In genomic region chr3:68057637-68058320, GRCh38 we compare ENCODE assay signal across 9 cellular contexts.
DNase-seq lines count a peak whose midpoint lies in the region; ATAC-seq and TF ChIP-seq lines count a peak whose summit lies in the region.
"Had no signal": no experiment of that assay in that cellular context is flagged by ENCODE, and none has a peak within 500 bp of the region (broad histone marks: within the 10 kb centered on the region; RNA-seq: fewer than 3 reads in every experiment).

No MANE protein-coding gene starts in this region.

- TF ChIP-seq CTCF in heart right ventricle (IDR thresholded peaks at IDR 0.05), result no peak

- H3K27me3 ChIP-seq in heart right ventricle, result peaks cover 0 to 3% (median 0%) of the 10 kb centered on the region in 7 donors

- no peaks in the 10 kb centered on the region for H3K36me3 Mint-ChIP-seq in activated T-helper 2 cell treated with anti-CD3 and anti-CD28 coated beads, Interferon-gamma antibody, Interleukin-2, Interleukin-4, amounts not matched to agents 10 μg/mL and 5 μg/mL and 100 μg/mL, durations not matched to agents 14 hours and 24 hours and 36 hours (ENCODE audit: low read depth)
- no peaks in the 10 kb centered on the region for H3K36me3 Mint-ChIP-seq in stimulated activated naive CD8-positive, alpha-beta T cell treated with anti-CD3 and anti-CD28 coated beads, Interleukin-15, Interleukin-2, amounts not matched to agents 100 ng/mL and 50 ng/mL, for 24 hours (ENCODE audit: low read depth)

- no peak overlapping the region for H3K4me3 ChIP-seq in heart right ventricle

- intact Hi-C loops in activated T-helper 2 cell treated with anti-CD3 and anti-CD28 coated beads, Interferon-gamma antibody, Interleukin-2, Interleukin-4, amounts not matched to agents 10 μg/mL and 5 μg/mL and 100 μg/mL, durations not matched to agents 14 hours and 24 hours and 36 hours (cut with micrococcal nuclease), result no loop called here
- intact Hi-C loops in heart right ventricle (cut with DNase I), result no loop called here

- no peaks in the 10 kb centered on the region for H3K4me1 ChIP-seq in heart right ventricle

- ATAC-seq in heart right ventricle, result no peak

- H3K9me3 ChIP-seq in heart right ventricle, result no peaks in the 10 kb centered on the region

- no peaks in the 10 kb centered on the region for H3K27me3 Mint-ChIP-seq in activated T-helper 2 cell treated with anti-CD3 and anti-CD28 coated beads, Interferon-gamma antibody, Interleukin-2, Interleukin-4, amounts not matched to agents 10 μg/mL and 5 μg/mL and 100 μg/mL, durations not matched to agents 14 hours and 24 hours and 36 hours (ENCODE audit: low read depth)
- H3K27me3 Mint-ChIP-seq in stimulated activated naive CD8-positive, alpha-beta T cell treated with anti-CD3 and anti-CD28 coated beads, Interleukin-15, Interleukin-2, amounts not matched to agents 100 ng/mL and 50 ng/mL, for 24 hours, result no peaks in the 10 kb centered on the region

- DNase-seq in activated CD4-positive, alpha-beta T cell treated with anti-CD3 and anti-CD28 coated beads for 48 hours, result peak; percentile 56
- peak; percentile 27 for DNase-seq in activated T-helper 2 cell treated with anti-CD3 and anti-CD28 coated beads, Interferon-gamma antibody, Interleukin-2, Interleukin-4, amounts not matched to agents 10 μg/mL and 5 μg/mL and 100 μg/mL, durations not matched to agents 14 hours and 24 hours and 36 hours (ENCODE audit: low spot score)
- DNase-seq in stimulated activated CD4-positive, alpha-beta T cell treated with anti-CD3 and anti-CD28 coated beads, Interleukin-15, amount 100 ng/mL, for 24 hours, result peak; percentile 59
- DNase-seq in anterior cingulate cortex (lab: John Stamatoyannopoulos, UW) (no peak), NCI-H526 (lab: John Stamatoyannopoulos, UW) (no peak), heart right ventricle (no peak)
- DNase-seq: DMS79 treated with DMSO at 0.1 percent for 48 hours, KBM-7 had no signal

- H3K36me3 ChIP-seq in heart right ventricle, result no peaks in the 10 kb centered on the region

- no peak overlapping the region for H3K27ac Mint-ChIP-seq in activated T-helper 2 cell treated with anti-CD3 and anti-CD28 coated beads, Interferon-gamma antibody, Interleukin-2, Interleukin-4, amounts not matched to agents 10 μg/mL and 5 μg/mL and 100 μg/mL, durations not matched to agents 14 hours and 24 hours and 36 hours
- H3K27ac Mint-ChIP-seq in stimulated activated naive CD8-positive, alpha-beta T cell treated with anti-CD3 and anti-CD28 coated beads, Interleukin-15, Interleukin-2, amounts not matched to agents 100 ng/mL and 50 ng/mL, for 24 hours, result peak overlapping the region; percentile 7

- peak overlapping the region; percentile 26 for H3K4me3 Mint-ChIP-seq in activated T-helper 2 cell treated with anti-CD3 and anti-CD28 coated beads, Interferon-gamma antibody, Interleukin-2, Interleukin-4, amounts not matched to agents 10 μg/mL and 5 μg/mL and 100 μg/mL, durations not matched to agents 14 hours and 24 hours and 36 hours (ENCODE audit: low read depth)
- peak overlapping the region; percentile 18 for H3K4me3 Mint-ChIP-seq in stimulated activated naive CD8-positive, alpha-beta T cell treated with anti-CD3 and anti-CD28 coated beads, Interleukin-15, Interleukin-2, amounts not matched to agents 100 ng/mL and 50 ng/mL, for 24 hours

- H3K4me1 Mint-ChIP-seq in activated T-helper 2 cell treated with anti-CD3 and anti-CD28 coated beads, Interferon-gamma antibody, Interleukin-2, Interleukin-4, amounts not matched to agents 10 μg/mL and 5 μg/mL and 100 μg/mL, durations not matched to agents 14 hours and 24 hours and 36 hours (ENCODE audit: low read depth), result peaks cover 16% of the 10 kb centered on the region
- H3K4me1 Mint-ChIP-seq in stimulated activated naive CD8-positive, alpha-beta T cell treated with anti-CD3 and anti-CD28 coated beads, Interleukin-15, Interleukin-2, amounts not matched to agents 100 ng/mL and 50 ng/mL, for 24 hours (ENCODE audit: low read depth), result peaks cover 64% of the 10 kb centered on the region

- WGBS in heart right ventricle, 2 donors, result 45 to 63% methylated on average over 2 of the region's 2 CpGs

- peaks cover 12% of the 10 kb centered on the region for H3K9me3 Mint-ChIP-seq in activated T-helper 2 cell treated with anti-CD3 and anti-CD28 coated beads, Interferon-gamma antibody, Interleukin-2, Interleukin-4, amounts not matched to agents 10 μg/mL and 5 μg/mL and 100 μg/mL, durations not matched to agents 14 hours and 24 hours and 36 hours
- peaks cover 3% of the 10 kb centered on the region for H3K9me3 Mint-ChIP-seq in stimulated activated naive CD8-positive, alpha-beta T cell treated with anti-CD3 and anti-CD28 coated beads, Interleukin-15, Interleukin-2, amounts not matched to agents 100 ng/mL and 50 ng/mL, for 24 hours

- no peak overlapping the region for H3K27ac ChIP-seq in heart right ventricle

Comparison
In these comparisons a context has a peak if more than half of its experiments do, and no peak if none do; other contexts are left out.
1. DNase-seq: peak in activated CD4-positive, alpha-beta T cell treated with anti-CD3 and anti-CD28 coated beads for 48 hours (single experiment), activated T-helper 2 cell treated with anti-CD3 and anti-CD28 coated beads, Interferon-gamma antibody, Interleukin-2, Interleukin-4, amounts not matched to agents 10 μg/mL and 5 μg/mL and 100 μg/mL, durations not matched to agents 14 hours and 24 hours and 36 hours (single experiment) and stimulated activated CD4-positive, alpha-beta T cell treated with anti-CD3 and anti-CD28 coated beads, Interleukin-15, amount 100 ng/mL, for 24 hours (single experiment); none in anterior cingulate cortex (0 of 58), NCI-H526 (0 of 2) and heart right ventricle (0 of 2).